In genomic region chr19:56369886-56370676, GRCh38 we compare ENCODE assay signal across 20 cellular contexts. TPM values are rescaled to one million over a fixed set of nuclear protein-coding genes. Genes with fewer than 3 reads are reported as not detected.
A peak's percentile ranks its signal among the peaks of the same experiment; 100 is the strongest.
DNase-seq lines count a peak whose midpoint lies in the region; ATAC-seq and TF ChIP-seq lines count a peak whose summit lies in the region.
"Had no signal": no experiment of that assay in that cellular context is flagged by ENCODE, and none has a peak within 500 bp of the region (broad histone marks: within the 10 kb centered on the region; RNA-seq: fewer than 3 reads in every experiment).

No MANE protein-coding gene starts in this region.

- H3K79me2 ChIP-seq in GM23248 (ENCODE audit: insufficient read depth): peaks cover 49% of the 10 kb centered on the region

- H3K27ac Mint-ChIP-seq in endodermal cell (no peak overlapping the region), neural crest cell (ENCODE audit: unreplicated experiment) (no peak overlapping the region)

- peaks cover 33% of the 10 kb centered on the region for H3K4me1 ChIP-seq in GM23248 (ENCODE audit: insufficient read depth)
- H3K4me1 ChIP-seq in endodermal cell (ENCODE audit: control insufficient read depth, insufficient read depth, low read length): peaks cover 8% of the 10 kb centered on the region
- H3K4me1 ChIP-seq: Caco-2 had no signal

- H3K27me3 ChIP-seq in GM23248 (replicated peaks; ENCODE audit: insufficient read depth) (no peaks in the 10 kb centered on the region), endodermal cell (ENCODE audit: control insufficient read depth, insufficient read depth, low read length, poor library complexity, severe bottlenecking) (no peaks in the 10 kb centered on the region)
- H3K27me3 ChIP-seq: esophagus muscularis mucosa, gastroesophageal sphincter, neutrophil had no signal

- H3K4me1 Mint-ChIP-seq in endodermal cell: peaks cover 2% of the 10 kb centered on the region
- peaks cover 19% of the 10 kb centered on the region for H3K4me1 Mint-ChIP-seq in neural crest cell

- ATAC-seq in GM21723 (IDR thresholded peaks at IDR 0.05; ENCODE audit: unreplicated experiment) (no peak), HG03565 (IDR thresholded peaks at IDR 0.05; ENCODE audit: unreplicated experiment) (no peak)
- ATAC-seq: gastroesophageal sphincter, left cardiac atrium had no signal

- DNase-seq in GM23248 (no peak), endodermal cell (no peak), neural crest cell (ENCODE audit: low read depth, low spot score) (no peak), inferior parietal cortex (ENCODE audit: extremely low spot score) (no peak)
- DNase-seq: activated T-cell treated with anti-CD3 and anti-CD28 coated beads for 4 hours; Caco-2; GOT3; left cardiac atrium; mesendoderm; NCI-H1436 treated with DMSO at 0.1 percent for 48 hours; NCI-H2171; NCI-H526; stimulated activated CD4-positive, alpha-beta T cell treated with anti-CD3 and anti-CD28 coated beads, Interleukin-12 subunit alpha, Interleukin-12 subunit beta, amount 100 ng/mL, for 4 hours had no signal

- H3K4me3 ChIP-seq in GM23248: peak overlapping the region; percentile 75; the same call in 1 of the 2 replicates
- H3K4me3 ChIP-seq in endodermal cell (ENCODE audit: low read length): peak overlapping the region; percentile 97

- no peaks in the 10 kb centered on the region for H3K9me2 ChIP-seq in GM23248 (ENCODE audit: insufficient read depth)

- in situ Hi-C loops in GM23248 (cut with MboI): no loop called here

- peaks cover 45% of the 10 kb centered on the region for H3F3A ChIP-seq in GM23248 (ENCODE audit: insufficient read depth)

- H3K9me3 ChIP-seq in GM23248 (ENCODE audit: low read depth): no peaks in the 10 kb centered on the region
- peaks cover 92% of the 10 kb centered on the region for H3K9me3 ChIP-seq in endodermal cell (ENCODE audit: control insufficient read depth, low read length)
- H3K9me3 ChIP-seq: neutrophil had no signal

- H3K27me3 Mint-ChIP-seq in endodermal cell (ENCODE audit: insufficient read depth) (no peaks in the 10 kb centered on the region), neural crest cell (ENCODE audit: low read depth) (no peaks in the 10 kb centered on the region)

- H3K4me2 ChIP-seq in GM23248 (ENCODE audit: unreplicated experiment): no peak overlapping the region

- H2AFZ ChIP-seq in GM23248: no peak overlapping the region

- no peaks in the 10 kb centered on the region for H4K20me1 ChIP-seq in GM23248 (ENCODE audit: insufficient read depth)

- WGBS in GM23248 (ENCODE audit: low coverage in 1 of 2, low lambda C conversion rate in 2 of 2, missing lambda C conversion rate in 2 of 2), 2 experiments: 98% methylated on average over 3 of the region's 3 CpGs
- WGBS in endodermal cell (ENCODE audit: insufficient coverage in 1 of 2, insufficient read length in 1 of 2), 2 experiments: 94 to 100% methylated on average over 1 to 3 of the region's 3 CpGs

- H3K36me3 Mint-ChIP-seq in endodermal cell (ENCODE audit: low read depth) (peaks cover 59% of the 10 kb centered on the region), neural crest cell (ENCODE audit: low read depth) (peaks cover 54% of the 10 kb centered on the region)

- H3K4me3 Mint-ChIP-seq in endodermal cell (peak overlapping the region; percentile 89), neural crest cell (peak overlapping the region; percentile 35)

- H3K27ac ChIP-seq in GM23248: no peak overlapping the region
- peak overlapping the region; percentile 92 for H3K27ac ChIP-seq in VCaP
- no peak overlapping the region for H3K27ac ChIP-seq in endodermal cell (ENCODE audit: low read depth, low read length)
- H3K27ac ChIP-seq: neutrophil had no signal

- TF ChIP-seq CTCF in VCaP (conservative IDR thresholded peaks at IDR 0.05): no peak
- TF ChIP-seq CTCF in endodermal cell (conservative IDR thresholded peaks at IDR 0.05): no peak
- TF ChIP-seq CTCF in neural crest cell (conservative IDR thresholded peaks at IDR 0.05): no peak

- peaks cover 76% of the 10 kb centered on the region for H3K9me3 Mint-ChIP-seq in endodermal cell
- peaks cover 25% of the 10 kb centered on the region for H3K9me3 Mint-ChIP-seq in neural crest cell

- H3K9ac ChIP-seq in GM23248 (no peak overlapping the region), endodermal cell (ENCODE audit: extremely low read depth, low read length, poor library complexity, severe bottlenecking) (no peak overlapping the region)

- H3K36me3 ChIP-seq in GM23248 (ENCODE audit: low read depth) (peaks cover 39% of the 10 kb centered on the region), endodermal cell (ENCODE audit: control insufficient read depth, insufficient read depth, low read length) (peaks cover 61% of the 10 kb centered on the region)

RNA-seq across cellular contexts. Expression of gene ZNF582, which starts 23.3 kb away (rescaled TPM):
- 4.2 TPM in 2 replicates for total RNA-seq in GM23248 (2014; rRNA removed; shearing (Covaris generic))
- 4.8 and 5.0 TPM in 2 replicates for polyA plus RNA-seq in GM23248 (2016; fragmentation: Nextera tagmentation; extraction: Ambion mirVana)
- total RNA-seq in endodermal cell (1 to 10 TPM; 6.4 to 6.8 TPM), neural crest cell (4.2 and 5.1 TPM in 2 replicates)
- polyA plus RNA-seq in endodermal cell (2013, experiment 1 of 2): 5.6 TPM
- polyA plus RNA-seq in endodermal cell (2013, experiment 2 of 2): 4.1 TPM
- total RNA-seq: Caco-2, HT-29 had no signal

RNA-seq across cellular contexts. Expression of gene ZNF583, which starts 34.1 kb away (rescaled TPM):
- total RNA-seq in GM23248 (2014; rRNA removed; shearing (Covaris generic)): 6.7 and 8.0 TPM in 2 replicates
- polyA plus RNA-seq in GM23248 (2016; fragmentation: Nextera tagmentation; extraction: Ambion mirVana): 5.7 and 6.1 TPM in 2 replicates
- total RNA-seq in endodermal cell: 1 to 10 TPM; 4.0 to 5.5 TPM
- polyA plus RNA-seq in endodermal cell (2013, experiment 1 of 2): 4.7 TPM
- polyA plus RNA-seq in endodermal cell (2013, experiment 2 of 2): 6.0 TPM
- total RNA-seq in neural crest cell: 9.2 and 9.8 TPM in 2 replicates
- total RNA-seq: Caco-2, HT-29 had no signal

RNA-seq across cellular contexts. Expression of gene ZSCAN5A, which starts 55.4 kb away (rescaled TPM):
- 3.5 and 4.2 TPM in 2 replicates for total RNA-seq in GM23248 (2014; rRNA removed; shearing (Covaris generic))
- polyA plus RNA-seq in GM23248 (2016; fragmentation: Nextera tagmentation; extraction: Ambion mirVana): 4.3 and 4.4 TPM in 2 replicates
- total RNA-seq in endodermal cell (10 to 100 TPM; 11.9 to 20.8 TPM), neural crest cell (11.6 and 14.7 TPM in 2 replicates)
- 10.3 TPM for polyA plus RNA-seq in endodermal cell (2013, experiment 1 of 2)
- 10.5 TPM for polyA plus RNA-seq in endodermal cell (2013, experiment 2 of 2)
